In the genomic region with DNA sequence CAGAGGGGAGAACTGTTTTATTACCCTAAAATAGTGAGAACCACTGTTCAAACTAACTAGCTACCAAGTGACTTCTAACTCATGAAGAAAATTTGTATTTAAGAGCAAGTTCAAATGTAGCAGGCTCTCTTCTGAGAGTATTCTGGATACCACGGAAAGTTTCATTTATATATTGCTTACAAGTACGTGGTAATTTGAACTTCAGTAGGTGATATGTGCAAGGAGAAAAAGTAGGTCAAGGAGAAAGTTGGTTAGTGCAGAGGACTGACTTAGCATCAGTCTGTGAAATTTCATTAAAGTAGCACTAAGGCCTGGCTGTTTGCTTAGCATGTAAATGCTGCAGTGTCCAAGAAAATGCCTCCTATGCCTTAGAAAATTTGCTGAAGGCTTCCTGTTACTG, we compare ENCODE assay signal across 15 cellular contexts. TPM values are rescaled to one million over a fixed set of nuclear protein-coding genes. Genes with fewer than 3 reads are reported as not detected.
DNase-seq lines count a peak whose midpoint lies in the region; ATAC-seq, FAIRE-seq and TF ChIP-seq lines count a peak whose summit lies in the region.
"Had no signal": no experiment of that assay in that cellular context is flagged by ENCODE, and none has a peak within 500 bp of the region (broad histone marks: within the 10 kb centered on the region; RNA-seq: fewer than 3 reads in every experiment).

No MANE protein-coding gene starts in this region.

- DNase-seq in GM12891 (ENCODE audit: insufficient read length, low spot score): no peak
- DNase-seq in H54 (ENCODE audit: insufficient read length, low spot score): no peak
- no peak for DNase-seq in SK-N-MC (ENCODE audit: low read depth, low spot score)
- no peak for DNase-seq in immature natural killer cell
- DNase-seq in NCI-H345 treated with DMSO at 0.1 percent for 48 hours (lab: John Stamatoyannopoulos, UW; ENCODE audit: unreplicated experiment): no peak
- DNase-seq in activated naive CD4-positive, alpha-beta T cell treated with anti-CD3 and anti-CD28 coated beads, Interleukin-2, amount 10 ng/mL, durations not matched to agents 7 days and 5 days: no peak
- DNase-seq: BE2C; Caco-2; CD8-positive, alpha-beta T cell; DMS53; H7; Karpas-422 had no signal

- CTCF ChIA-PET in activated naive CD4-positive, alpha-beta T cell treated with anti-CD3 and anti-CD28 coated beads, Interleukin-2, amount 10 ng/mL, durations not matched to agents 7 days and 5 days (lab: Charles Lee): no interaction called here

- no peaks in the 10 kb centered on the region for H3K27me3 Mint-ChIP-seq in immature natural killer cell (ENCODE audit: low read depth in 3 of 3)
- no peaks in the 10 kb centered on the region for H3K27me3 Mint-ChIP-seq in activated naive CD4-positive, alpha-beta T cell treated with anti-CD3 and anti-CD28 coated beads, Interleukin-2, amount 10 ng/mL, durations not matched to agents 7 days and 5 days

- TF ChIP-seq POLR2A in GM12891 (IDR thresholded peaks at IDR 0.05; ENCODE audit: low read depth, low read length): no peak
- TF ChIP-seq POLR2A in H54 (IDR thresholded peaks at IDR 0.05; ENCODE audit: low read depth, low read length): no peak

- ATAC-seq in HG03342 (IDR thresholded peaks at IDR 0.05; ENCODE audit: unreplicated experiment): no peak
- ATAC-seq: A549; CD8-positive, alpha-beta T cell had no signal

- no peaks in the 10 kb centered on the region for H3K36me3 ChIP-seq in SK-N-MC (ENCODE audit: insufficient read depth, low read length)
- H3K36me3 ChIP-seq: BE2C had no signal

- peak overlapping the region in 4 of 6 donors; percentile 11 to 44 (median 32) for H3K27ac Mint-ChIP-seq in immature natural killer cell
- no peak overlapping the region for H3K27ac Mint-ChIP-seq in activated naive CD4-positive, alpha-beta T cell treated with anti-CD3 and anti-CD28 coated beads, Interleukin-2, amount 10 ng/mL, durations not matched to agents 7 days and 5 days
- H3K27ac Mint-ChIP-seq: CD14-positive monocyte; CD8-positive, alpha-beta T cell had no signal

- H3K9me3 Mint-ChIP-seq in immature natural killer cell: no peaks in the 10 kb centered on the region
- no peaks in the 10 kb centered on the region for H3K9me3 Mint-ChIP-seq in activated naive CD4-positive, alpha-beta T cell treated with anti-CD3 and anti-CD28 coated beads, Interleukin-2, amount 10 ng/mL, durations not matched to agents 7 days and 5 days
- H3K9me3 Mint-ChIP-seq: CD14-positive monocyte; CD8-positive, alpha-beta T cell had no signal

- no peaks in the 10 kb centered on the region for H3K9me3 ChIP-seq in SK-N-MC (ENCODE audit: low read depth, low read length)
- H3K9me3 ChIP-seq: A549, BE2C, Caco-2 had no signal

- H3K36me3 Mint-ChIP-seq in immature natural killer cell: peaks cover 0 to 18% (median 8%) of the 10 kb centered on the region in 3 donors
- peaks cover 4% of the 10 kb centered on the region for H3K36me3 Mint-ChIP-seq in activated naive CD4-positive, alpha-beta T cell treated with anti-CD3 and anti-CD28 coated beads, Interleukin-2, amount 10 ng/mL, durations not matched to agents 7 days and 5 days

- no peak overlapping the region for H3K9ac ChIP-seq in SK-N-MC (ENCODE audit: insufficient read length)

- FAIRE-seq in GM12891 (lab: Jason Lieb, UNC) (peak; percentile 23), H54 (lab: Jason Lieb, UNC) (peak; percentile 6)
- FAIRE-seq: A549 had no signal

- peaks cover 17 to 25% of the 10 kb centered on the region in 2 donors for H3K4me1 Mint-ChIP-seq in immature natural killer cell
- H3K4me1 Mint-ChIP-seq in activated naive CD4-positive, alpha-beta T cell treated with anti-CD3 and anti-CD28 coated beads, Interleukin-2, amount 10 ng/mL, durations not matched to agents 7 days and 5 days: peaks cover 2% of the 10 kb centered on the region

- H3K4me3 ChIP-seq in SK-N-MC: peak overlapping the region; percentile 13; the same call in 1 of the 2 replicates
- H3K4me3 ChIP-seq: A549 had no signal

- H3K27ac ChIP-seq in SK-N-MC: peak overlapping the region; percentile 28; the same call in 1 of the 2 replicates
- H3K27ac ChIP-seq: A549 had no signal

- no peak overlapping the region for H3K4me3 Mint-ChIP-seq in immature natural killer cell
- H3K4me3 Mint-ChIP-seq in activated naive CD4-positive, alpha-beta T cell treated with anti-CD3 and anti-CD28 coated beads, Interleukin-2, amount 10 ng/mL, durations not matched to agents 7 days and 5 days: no peak overlapping the region
- H3K4me3 Mint-ChIP-seq: CD14-positive monocyte; CD8-positive, alpha-beta T cell had no signal

TF ChIP-seq in GM12891, 5 proteins besides CTCF, POLR2A, EP300 and RAD21:
- TF ChIP-seq SPI1 (IDR thresholded peaks at IDR 0.05; ENCODE audit: low read depth, low read length) (no peak), POLR2AphosphoS5 (IDR thresholded peaks at IDR 0.05; ENCODE audit: low read depth, low read length) (no peak), PAX5 (IDR thresholded peaks at IDR 0.05; ENCODE audit: insufficient read depth, low read length, severe bottlenecking) (no peak), POU2F2 (IDR thresholded peaks at IDR 0.05; ENCODE audit: low read depth, low read length) (no peak), TAF1 (IDR thresholded peaks at IDR 0.05; ENCODE audit: low read depth, low read length) (no peak)

RNA-seq across cellular contexts. Expression of a gene that starts 16.7 kb away (rescaled TPM):
- polyA plus RNA-seq in GM12891 (2012; ENCODE audit: low read depth, missing spikeins): not detected
- under 1 TPM in 1 of 3 donors, not detected in 2; 0.62 TPM for polyA plus RNA-seq in immature natural killer cell
- polyA plus RNA-seq: CD14-positive monocyte had no signal

RNA-seq across cellular contexts. Expression of a gene that starts 32.2 kb away (rescaled TPM):
- polyA plus RNA-seq in GM12891 (2012; ENCODE audit: low read depth, missing spikeins): 0.67 TPM
- polyA plus RNA-seq in immature natural killer cell: 1 to 10 TPM; 2.9 to 4.3 (median 3.1) TPM

RNA-seq across cellular contexts. Expression of a gene that starts 32.6 kb away (rescaled TPM):
- 1,001 TPM for polyA plus RNA-seq in GM12891 (2012; ENCODE audit: low read depth, missing spikeins)
- polyA plus RNA-seq in immature natural killer cell: 100 to 1,000 TPM in 2 of 3 donors, 10 to 100 TPM in 1; 88.2 to 158 (median 153) TPM
